ENCODE assay signal across 34 cellular contexts in the genomic region with DNA sequence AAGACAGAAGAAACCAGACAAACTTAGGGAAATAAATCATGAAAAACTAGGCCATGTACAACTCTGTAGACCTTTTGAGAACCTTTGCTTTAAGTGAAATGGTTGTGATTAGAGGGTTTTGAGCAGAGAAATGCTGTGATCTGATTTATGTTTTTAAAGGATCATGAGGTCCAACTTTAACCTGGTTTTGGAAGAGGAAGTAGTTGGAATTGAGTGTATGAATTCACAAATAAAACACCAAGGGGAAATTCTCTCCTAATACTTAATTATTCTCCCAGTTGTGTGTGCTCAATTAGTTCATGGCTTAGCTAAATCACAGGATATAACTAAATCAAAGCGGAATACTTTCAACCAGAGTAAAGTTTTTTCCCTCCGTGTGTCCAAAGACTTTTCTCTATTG.
"Had no signal": no experiment of that assay in that cellular context is flagged by ENCODE, and none has a peak within 500 bp of the region (broad histone marks: within the 10 kb centered on the region; RNA-seq: fewer than 3 reads in every experiment).

No MANE protein-coding gene starts in this region.

- DNase-seq: Karpas-422, Kasumi-1, MG63, MM.1S, MV-4-11, NCI-H1048, NCI-H1092, NCI-H1092 treated with DMSO at 0.1 percent for 48 hours, NCI-H1105, NCI-H1105 treated with DMSO at 0.1 percent for 48 hours, NCI-H1417, NCI-H1417 treated with DMSO at 0.1 percent for 48 hours, NCI-H1436, NCI-H1436 treated with DMSO at 0.1 percent for 48 hours, NCI-H146, NCI-H1694, NCI-H1694 treated with DMSO at 0.1 percent for 48 hours, NCI-H187, NCI-H187 treated with DMSO at 0.1 percent for 48 hours, NCI-H1930, NCI-H2029, NCI-H2029 treated with DMSO at 0.1 percent for 48 hours, NCI-H2081, NCI-H2081 treated with DMSO at 0.1 percent for 48 hours, NCI-H2107, NCI-H2171, NCI-H2171 treated with DMSO at 0.1 percent for 48 hours, NCI-H2227 treated with DMSO at 0.1 percent for 48 hours, NCI-H226, NCI-H345, NCI-H446, NCI-H446 treated with DMSO at 0.1 percent for 48 hours, NCI-H510A had no signal

- H3K9ac ChIP-seq: KMS-11 had no signal

- H3K4me2 ChIP-seq: KMS-11 had no signal

- H3K27ac ChIP-seq: KMS-11 had no signal

- H3K4me3 ChIP-seq: MG63 had no signal

- H3K9me3 ChIP-seq: MG63 had no signal

- H3K36me3 ChIP-seq: MG63 had no signal
